Comparison of ENCODE assay signal across 22 cellular contexts in the genomic region with DNA sequence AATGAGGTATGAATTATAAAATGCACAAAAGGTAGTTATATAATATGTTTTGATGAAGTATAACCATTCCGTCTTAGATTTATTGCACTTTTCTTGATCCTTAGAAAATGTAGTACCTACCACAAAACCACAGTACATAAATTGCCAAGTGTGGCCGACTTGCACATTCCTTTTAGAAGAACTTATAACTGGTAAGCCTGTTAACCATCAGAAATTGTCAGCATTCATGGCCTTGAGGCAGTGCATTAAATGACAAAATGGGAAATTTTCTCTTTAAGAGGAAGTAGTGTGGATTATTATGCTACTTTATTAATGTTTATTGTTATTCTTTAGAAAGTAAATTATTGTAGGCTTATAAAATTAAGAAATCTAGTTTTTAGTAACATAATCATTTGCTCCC. TPM values are rescaled to one million over a fixed set of nuclear protein-coding genes. Genes with fewer than 3 reads are reported as not detected.
DNase-seq lines count a peak whose midpoint lies in the region; ATAC-seq and TF ChIP-seq lines count a peak whose summit lies in the region.
"Had no signal": no experiment of that assay in that cellular context is flagged by ENCODE, and none has a peak within 500 bp of the region (broad histone marks: within the 10 kb centered on the region; RNA-seq: fewer than 3 reads in every experiment).

No MANE protein-coding gene starts in this region.

- DNase-seq in AG04449 (ENCODE audit: low read depth, low spot score): peak; percentile 14
- peak; percentile 66 for DNase-seq in foreskin melanocyte
- DNase-seq in activated CD8-positive, alpha-beta T cell treated with anti-CD3 and anti-CD28 coated beads for 36 hours: no peak
- DNase-seq in NK-92 treated with Interleukin-12 subunit alpha and Interleukin-12 subunit beta, amount 100 ng/mL, for 24 hours (lab: John Stamatoyannopoulos, UW): no peak
- no peak for DNase-seq in NOMO-1 (lab: John Stamatoyannopoulos, UW; ENCODE audit: unreplicated experiment in 2 of 2)
- no peak for DNase-seq in brain microvascular endothelial cell
- DNase-seq: Calu3; CD4-positive, CD25-positive, alpha-beta regulatory T cell; DMS79; GDM1; GM23248; MM.1S; NCI-H1417; NCI-H1930; NCI-H2171; NCI-H82; RPMI8226 had no signal

- no peak overlapping the region for H3K4me3 ChIP-seq in AG04449 (ENCODE audit: low read depth, low read length)
- no peak overlapping the region for H3K4me3 ChIP-seq in HEK293 (ENCODE audit: low read depth, low read length)
- H3K4me3 ChIP-seq in brain microvascular endothelial cell (ENCODE audit: low read depth, low read length): no peak overlapping the region
- H3K4me3 ChIP-seq: GM23248 had no signal

- peaks cover 55% of the 10 kb centered on the region for H3K4me1 Mint-ChIP-seq in activated CD8-positive, alpha-beta T cell treated with anti-CD3 and anti-CD28 coated beads for 36 hours (ENCODE audit: low read depth)

- H3K27me3 Mint-ChIP-seq in activated CD8-positive, alpha-beta T cell treated with anti-CD3 and anti-CD28 coated beads for 36 hours: no peaks in the 10 kb centered on the region
- H3K27me3 Mint-ChIP-seq: CD4-positive, CD25-positive, alpha-beta regulatory T cell had no signal

- peaks cover 7% of the 10 kb centered on the region for H3K4me1 ChIP-seq in HEK293 (ENCODE audit: control insufficient read depth, insufficient read depth, low read length)

- in situ Hi-C loops in brain microvascular endothelial cell (cut with HindIII; ENCODE audit: low pct_ligation_motif_present, low sequenced_read_pairs): no loop called here

- H3K36me3 Mint-ChIP-seq in activated CD8-positive, alpha-beta T cell treated with anti-CD3 and anti-CD28 coated beads for 36 hours (ENCODE audit: low read depth): peaks cover 43% of the 10 kb centered on the region

- intact Hi-C loops in activated CD8-positive, alpha-beta T cell treated with anti-CD3 and anti-CD28 coated beads for 36 hours (cut with micrococcal nuclease): no loop called here

- H3K27ac Mint-ChIP-seq in activated CD8-positive, alpha-beta T cell treated with anti-CD3 and anti-CD28 coated beads for 36 hours: no peak overlapping the region

- H3K9me3 Mint-ChIP-seq in activated CD8-positive, alpha-beta T cell treated with anti-CD3 and anti-CD28 coated beads for 36 hours: no peaks in the 10 kb centered on the region
- H3K9me3 Mint-ChIP-seq: CD4-positive, CD25-positive, alpha-beta regulatory T cell had no signal

- no peaks in the 10 kb centered on the region for H3K36me3 ChIP-seq in HEK293 (ENCODE audit: control insufficient read depth in 2 of 2, insufficient read depth in 1 of 2, low read length in 2 of 2)
- no peaks in the 10 kb centered on the region for H3K36me3 ChIP-seq in brain microvascular endothelial cell (replicated peaks)

- no peaks in the 10 kb centered on the region for H3K27me3 ChIP-seq in brain microvascular endothelial cell (replicated peaks)

- no peaks in the 10 kb centered on the region for H3K9me3 ChIP-seq in HEK293 (ENCODE audit: control insufficient read depth, insufficient read depth, low read depth, low read length)

- CTCF ChIA-PET in AG04449 (lab: Yijun Ruan, JAX): interaction anchor here (1.4 kb wide), 1 partner anchor 318 kb away, joined by 4 read pairs; no protein-coding TSS in a partner anchor
- CTCF ChIA-PET in HEK293 (lab: Yijun Ruan, JAX): interaction anchor here (1.5 kb wide), 1 partner anchor 22 kb away, joined by 5 read pairs; no protein-coding TSS in a partner anchor
- CTCF ChIA-PET in activated CD8-positive, alpha-beta T cell treated with anti-CD3 and anti-CD28 coated beads for 36 hours (lab: Charles Lee): interaction anchor here (0.9 to 1.4 kb wide), 2 partner anchors 10 to 21 kb away, joined by 4 read pairs; no protein-coding TSS in a partner anchor

- no peak overlapping the region for H3K27ac ChIP-seq in HEK293 (ENCODE audit: extremely low read depth, low read depth, low read length)
- no peak overlapping the region for H3K27ac ChIP-seq in brain microvascular endothelial cell
- H3K27ac ChIP-seq: GM23248, KMS-11 had no signal

- no peak for TF ChIP-seq CTCF in AG04449 (IDR thresholded peaks at IDR 0.05; ENCODE audit: insufficient read depth, low read length, missing control alignments)
- no peak for TF ChIP-seq CTCF in HEK293 (tag by site-specific recombination; IDR thresholded peaks at IDR 0.05)
- TF ChIP-seq CTCF in activated CD8-positive, alpha-beta T cell treated with anti-CD3 and anti-CD28 coated beads for 36 hours (IDR thresholded peaks at IDR 0.05): no peak
- no peak for TF ChIP-seq CTCF in brain microvascular endothelial cell (IDR thresholded peaks at IDR 0.05; ENCODE audit: low read depth, low read length, missing control alignments)

- H3K4me3 Mint-ChIP-seq in activated CD8-positive, alpha-beta T cell treated with anti-CD3 and anti-CD28 coated beads for 36 hours: no peak overlapping the region

- POLR2A ChIA-PET in AG04449 (lab: Yijun Ruan, JAX) (no interaction called here), HEK293 (lab: Yijun Ruan, JAX) (no interaction called here)
- POLR2A ChIA-PET in activated CD8-positive, alpha-beta T cell treated with anti-CD3 and anti-CD28 coated beads for 36 hours (lab: Charles Lee): interaction anchor here (0.8 kb wide), 1 partner anchor 11 kb away, joined by 3 read pairs; no protein-coding TSS in a partner anchor

- peak; percentile 61; the same call in 2 of the 3 replicates for ATAC-seq in SK-N-SH treated with all-trans-retinoic acid at 6 μM for 48 hours
- no peak for ATAC-seq in activated CD8-positive, alpha-beta T cell treated with anti-CD3 and anti-CD28 coated beads for 36 hours
- ATAC-seq: HepG2 had no signal

TF ChIP-seq in HEK293, 187 proteins besides CTCF, POLR2A, EP300 and RAD21:
- TF ChIP-seq, protein P1, sequence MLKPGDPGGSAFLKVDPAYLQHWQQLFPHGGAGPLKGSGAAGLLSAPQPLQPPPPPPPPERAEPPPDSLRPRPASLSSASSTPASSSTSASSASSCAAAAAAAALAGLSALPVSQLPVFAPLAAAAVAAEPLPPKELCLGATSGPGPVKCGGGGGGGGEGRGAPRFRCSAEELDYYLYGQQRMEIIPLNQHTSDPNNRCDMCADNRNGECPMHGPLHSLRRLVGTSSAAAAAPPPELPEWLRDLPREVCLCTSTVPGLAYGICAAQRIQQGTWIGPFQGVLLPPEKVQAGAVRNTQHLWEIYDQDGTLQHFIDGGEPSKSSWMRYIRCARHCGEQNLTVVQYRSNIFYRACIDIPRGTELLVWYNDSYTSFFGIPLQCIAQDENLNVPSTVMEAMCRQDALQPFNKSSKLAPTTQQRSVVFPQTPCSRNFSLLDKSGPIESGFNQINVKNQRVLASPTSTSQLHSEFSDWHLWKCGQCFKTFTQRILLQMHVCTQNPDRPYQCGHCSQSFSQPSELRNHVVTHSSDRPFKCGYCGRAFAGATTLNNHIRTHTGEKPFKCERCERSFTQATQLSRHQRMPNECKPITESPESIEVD (tag by site-specific recombination; IDR thresholded peaks at IDR 0.05): peak; percentile 51
- no peak for TF ChIP-seq ZNF202 (tag by site-specific recombination; IDR thresholded peaks at IDR 0.05; ENCODE audit: borderline replicate concordance)

TF ChIP-seq in SK-N-SH treated with all-trans-retinoic acid at 6 μM for 48 hours, 23 proteins besides CTCF, POLR2A, EP300 and RAD21 (continues in another document):
- TF ChIP-seq SNAI2 (CRISPR knock-in tag; IDR thresholded peaks at IDR 0.05) (no peak), TCF4 (CRISPR knock-in tag; IDR thresholded peaks at IDR 0.05; ENCODE audit: borderline replicate concordance) (no peak), ZNF565 (CRISPR knock-in tag; conservative IDR thresholded peaks at IDR 0.05; ENCODE audit: low read depth) (no peak), ZC3H10 (CRISPR knock-in tag; IDR thresholded peaks at IDR 0.05) (no peak), ZNF70 (CRISPR knock-in tag; IDR thresholded peaks at IDR 0.05) (no peak), ARNTL (CRISPR knock-in tag; IDR thresholded peaks at IDR 0.05; ENCODE audit: borderline replicate concordance, low read depth) (no peak), ZNF8 (CRISPR knock-in tag; IDR thresholded peaks at IDR 0.05) (no peak), ISL1 (CRISPR knock-in tag; IDR thresholded peaks at IDR 0.05) (0 out of 2 replicates have a peak, but pooled peaks have one; percentile 19), TOX (CRISPR knock-in tag; IDR thresholded peaks at IDR 0.05; ENCODE audit: borderline replicate concordance) (peak; percentile 66; the same call in 1 of the 2 replicates)
- TF ChIP-seq, protein P2, sequence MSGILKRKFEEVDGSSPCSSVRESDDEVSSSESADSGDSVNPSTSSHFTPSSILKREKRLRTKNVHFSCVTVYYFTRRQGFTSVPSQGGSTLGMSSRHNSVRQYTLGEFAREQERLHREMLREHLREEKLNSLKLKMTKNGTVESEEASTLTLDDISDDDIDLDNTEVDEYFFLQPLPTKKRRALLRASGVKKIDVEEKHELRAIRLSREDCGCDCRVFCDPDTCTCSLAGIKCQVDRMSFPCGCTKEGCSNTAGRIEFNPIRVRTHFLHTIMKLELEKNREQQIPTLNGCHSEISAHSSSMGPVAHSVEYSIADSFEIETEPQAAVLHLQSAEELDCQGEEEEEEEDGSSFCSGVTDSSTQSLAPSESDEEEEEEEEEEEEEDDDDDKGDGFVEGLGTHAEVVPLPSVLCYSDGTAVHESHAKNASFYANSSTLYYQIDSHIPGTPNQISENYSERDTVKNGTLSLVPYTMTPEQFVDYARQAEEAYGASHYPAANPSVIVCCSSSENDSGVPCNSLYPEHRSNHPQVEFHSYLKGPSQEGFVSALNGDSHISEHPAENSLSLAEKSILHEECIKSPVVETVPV (CRISPR knock-in tag; IDR thresholded peaks at IDR 0.05): no peak
- TF ChIP-seq, protein P3, sequence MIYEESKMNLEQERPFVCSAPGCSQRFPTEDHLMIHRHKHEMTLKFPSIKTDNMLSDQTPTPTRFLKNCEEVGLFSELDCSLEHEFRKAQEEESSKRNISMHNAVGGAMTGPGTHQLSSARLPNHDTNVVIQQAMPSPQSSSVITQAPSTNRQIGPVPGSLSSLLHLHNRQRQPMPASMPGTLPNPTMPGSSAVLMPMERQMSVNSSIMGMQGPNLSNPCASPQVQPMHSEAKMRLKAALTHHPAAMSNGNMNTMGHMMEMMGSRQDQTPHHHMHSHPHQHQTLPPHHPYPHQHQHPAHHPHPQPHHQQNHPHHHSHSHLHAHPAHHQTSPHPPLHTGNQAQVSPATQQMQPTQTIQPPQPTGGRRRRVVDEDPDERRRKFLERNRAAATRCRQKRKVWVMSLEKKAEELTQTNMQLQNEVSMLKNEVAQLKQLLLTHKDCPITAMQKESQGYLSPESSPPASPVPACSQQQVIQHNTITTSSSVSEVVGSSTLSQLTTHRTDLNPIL (CRISPR knock-in tag; IDR thresholded peaks at IDR 0.05; ENCODE audit: low read depth): no peak

RNA-seq across cellular contexts. Expression of a gene that starts 29.6 kb away (rescaled TPM):
- 10 to 100 TPM; 64.8 to 69.1 TPM for total RNA-seq in activated CD8-positive, alpha-beta T cell treated with anti-CD3 and anti-CD28 coated beads for 36 hours

RNA-seq across cellular contexts. Expression of a gene that starts 53.0 kb away (rescaled TPM):
- total RNA-seq in activated CD8-positive, alpha-beta T cell treated with anti-CD3 and anti-CD28 coated beads for 36 hours: 1 to 10 TPM; 3.7 to 4.7 TPM
- total RNA-seq: GM23248, SK-MEL-5 had no signal

Comparison
In these comparisons a context has a peak if more than half of its experiments do, and no peak if none do; other contexts are left out.
1. DNase-seq: peak in AG04449 (single experiment) and foreskin melanocyte (single experiment); none in activated CD8-positive, alpha-beta T cell treated with anti-CD3 and anti-CD28 coated beads for 36 hours (single experiment), NK-92 treated with Interleukin-12 subunit alpha and Interleukin-12 subunit beta, amount 100 ng/mL, for 24 hours (single experiment), NOMO-1 (0 of 2) and brain microvascular endothelial cell (single experiment).